14 cellular contexts compared by ENCODE assay signal in the genomic region with DNA sequence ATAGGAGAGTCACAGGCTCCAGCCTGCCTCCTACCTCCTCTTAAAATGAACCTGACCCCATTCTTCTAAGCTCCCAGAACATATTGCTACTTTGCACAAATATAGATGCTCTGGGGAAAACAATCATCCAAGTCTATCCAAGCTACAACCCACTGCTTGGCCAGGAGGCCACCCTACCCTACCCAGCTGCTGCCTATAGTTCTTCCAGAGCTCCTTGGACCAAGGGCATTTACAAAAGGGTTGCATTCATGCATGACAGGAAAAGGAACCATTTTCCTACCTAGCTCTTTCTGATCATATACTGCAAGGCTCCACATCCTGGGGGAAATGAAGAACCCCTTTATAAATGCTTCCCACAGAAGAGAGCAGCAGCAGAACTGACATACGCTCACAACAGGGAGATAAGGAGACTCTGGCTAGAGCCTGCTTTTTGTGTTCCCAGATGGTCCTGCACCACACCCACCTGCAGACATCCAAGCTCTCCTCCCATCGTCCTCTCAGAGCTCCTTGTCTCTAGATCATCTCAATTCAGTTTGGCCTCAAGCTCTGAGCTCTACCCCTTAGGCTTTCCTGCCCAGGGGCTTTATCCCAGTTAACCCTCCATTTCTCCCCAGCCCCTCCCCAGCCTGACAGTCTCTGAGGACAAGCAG.
DNase-seq lines count a peak whose midpoint lies in the region; ATAC-seq and TF ChIP-seq lines count a peak whose summit lies in the region.
"Had no signal": no experiment of that assay in that cellular context is flagged by ENCODE, and none has a peak within 500 bp of the region (broad histone marks: within the 10 kb centered on the region; RNA-seq: fewer than 3 reads in every experiment).

No MANE protein-coding gene starts in this region.

- H3K4me3 ChIP-seq in right atrium auricular region (no peak overlapping the region), right cardiac atrium (ENCODE audit: low read length) (no peak overlapping the region), endodermal cell (ENCODE audit: low read length) (no peak overlapping the region), gastrocnemius medialis (peak overlapping the region in 3 of 4 donors; percentile 35 to 57 (median 36)), left lung (no peak overlapping the region)
- H3K4me3 ChIP-seq: GM23338 had no signal

- no peak overlapping the region for H3K4me3 Mint-ChIP-seq in endodermal cell
- H3K4me3 Mint-ChIP-seq: B cell; CD4-positive, alpha-beta T cell; GM23338 had no signal

- H3K27me3 ChIP-seq in right atrium auricular region = no peaks in the 10 kb centered on the region
- no peaks in the 10 kb centered on the region for H3K27me3 ChIP-seq in right cardiac atrium (ENCODE audit: control insufficient read depth, insufficient read depth)
- H3K27me3 ChIP-seq in endodermal cell (ENCODE audit: control insufficient read depth, insufficient read depth, low read length, poor library complexity, severe bottlenecking) = no peaks in the 10 kb centered on the region
- H3K27me3 ChIP-seq in gastrocnemius medialis = no peaks in the 10 kb centered on the region
- H3K27me3 ChIP-seq in left lung = peaks cover 0 to 10% of the 10 kb centered on the region in 2 donors

- in situ Hi-C loops in gastrocnemius medialis (cut with MboI; ENCODE audit: low sequenced_read_pairs in 4 of 4) = no loop called here

- H3K9me3 ChIP-seq in right atrium auricular region (no peaks in the 10 kb centered on the region), right cardiac atrium (ENCODE audit: control insufficient read depth, low read length) (no peaks in the 10 kb centered on the region), endodermal cell (ENCODE audit: control insufficient read depth, low read length) (no peaks in the 10 kb centered on the region), gastrocnemius medialis (no peaks in the 10 kb centered on the region), left lung (no peaks in the 10 kb centered on the region)

- no peaks in the 10 kb centered on the region for H3K9me3 Mint-ChIP-seq in endodermal cell
- H3K9me3 Mint-ChIP-seq: CD4-positive, alpha-beta T cell; GM23338 had no signal

- DNase-seq in right atrium auricular region (ENCODE audit: low spot score) (peak; percentile 43), right cardiac atrium (no peak), cerebellar cortex (ENCODE audit: low spot score) (peak; percentile 92), endodermal cell (peak; percentile 9), gastrocnemius medialis (no peak), NCI-H524 treated with DMSO at 0.1 percent for 48 hours (lab: John Stamatoyannopoulos, UW) (no peak), iPS-NIHi7 (ENCODE audit: extremely low spot score) (no peak), left lung (no peak)
- DNase-seq: Calu3; CD4-positive, alpha-beta T cell; DMS 273 treated with DMSO at 0.1 percent for 48 hours; H7 had no signal

- H3K9ac ChIP-seq in endodermal cell (ENCODE audit: extremely low read depth, low read length, poor library complexity, severe bottlenecking) = no peak overlapping the region

- peaks cover 24% of the 10 kb centered on the region for H3K4me1 Mint-ChIP-seq in endodermal cell
- H3K4me1 Mint-ChIP-seq: B cell had no signal

- no peak for ATAC-seq in right cardiac atrium
- no peak for ATAC-seq in gastrocnemius medialis
- ATAC-seq in left lung = no peak
- ATAC-seq: GM23338 had no signal

- peaks cover 18% of the 10 kb centered on the region for H3K27me3 Mint-ChIP-seq in endodermal cell (ENCODE audit: insufficient read depth)

- H3K4me1 ChIP-seq in right atrium auricular region (peaks cover 0 to 40% of the 10 kb centered on the region in 2 donors), right cardiac atrium (ENCODE audit: control insufficient read depth, insufficient read depth, low read length) (peaks cover 15% of the 10 kb centered on the region), endodermal cell (ENCODE audit: control insufficient read depth, insufficient read depth, low read length) (peaks cover 15% of the 10 kb centered on the region), gastrocnemius medialis (peaks cover 12 to 24% of the 10 kb centered on the region in 2 donors), left lung (no peaks in the 10 kb centered on the region)

- WGBS in right cardiac atrium = 44% methylated on average over 2 of the region's 2 CpGs
- WGBS in endodermal cell (ENCODE audit: insufficient coverage in 1 of 2, insufficient read length in 1 of 2), 2 experiments = 77 to 100% methylated on average over 2 of the region's 2 CpGs

- H3K36me3 ChIP-seq in right atrium auricular region = no peaks in the 10 kb centered on the region
- H3K36me3 ChIP-seq in endodermal cell (ENCODE audit: control insufficient read depth, insufficient read depth, low read length) = no peaks in the 10 kb centered on the region
- no peaks in the 10 kb centered on the region for H3K36me3 ChIP-seq in gastrocnemius medialis
- no peaks in the 10 kb centered on the region for H3K36me3 ChIP-seq in left lung

- TF ChIP-seq CTCF in right atrium auricular region (IDR thresholded peaks at IDR 0.05) (no peak), endodermal cell (conservative IDR thresholded peaks at IDR 0.05) (no peak), gastrocnemius medialis (IDR thresholded peaks at IDR 0.05 in 4 of 5, conservative IDR thresholded peaks at IDR 0.05 in 1 of 5) (no peak), left lung (IDR thresholded peaks at IDR 0.05) (no peak)

- TF ChIP-seq POLR2A in gastrocnemius medialis (IDR thresholded peaks at IDR 0.05) = no peak

- no peak overlapping the region for H3K27ac Mint-ChIP-seq in endodermal cell
- H3K27ac Mint-ChIP-seq: B cell; CD4-positive, alpha-beta T cell; GM23338 had no signal

- H3K36me3 Mint-ChIP-seq in endodermal cell (ENCODE audit: low read depth) = no peaks in the 10 kb centered on the region

- intact Hi-C loops in right cardiac atrium (cut with DNase I) (no loop called here), gastrocnemius medialis (cut with DNase I; ENCODE audit: low total_unique reads) (no loop called here), left lung (cut with DNase I) (no loop called here)

- H3K27ac ChIP-seq in right atrium auricular region (no peak overlapping the region), right cardiac atrium (ENCODE audit: low read length) (no peak overlapping the region), endodermal cell (ENCODE audit: low read depth, low read length) (no peak overlapping the region), gastrocnemius medialis (peak overlapping the region in 3 of 4 donors; percentile 80 to 81 (median 80)), left lung (no peak overlapping the region)

Comparison
In these comparisons a context has a peak if more than half of its experiments do, and no peak if none do; other contexts are left out.
1. DNase-seq: peak in right atrium auricular region (single experiment), cerebellar cortex (single experiment) and endodermal cell (single experiment); none in right cardiac atrium (0 of 3), gastrocnemius medialis (0 of 2), NCI-H524 treated with DMSO at 0.1 percent for 48 hours (single experiment), iPS-NIHi7 (single experiment) and left lung (0 of 2).
2. H3K27ac ChIP-seq: peak in gastrocnemius medialis (3 of 4); none in right atrium auricular region (0 of 2), right cardiac atrium (single experiment), endodermal cell (single experiment) and left lung (0 of 2).
3. H3K4me3 ChIP-seq: peak in gastrocnemius medialis (3 of 4); none in right atrium auricular region (0 of 2), right cardiac atrium (single experiment), endodermal cell (single experiment) and left lung (0 of 2).